Comparison of ENCODE assay signal across 36 cellular contexts in the genomic region with DNA sequence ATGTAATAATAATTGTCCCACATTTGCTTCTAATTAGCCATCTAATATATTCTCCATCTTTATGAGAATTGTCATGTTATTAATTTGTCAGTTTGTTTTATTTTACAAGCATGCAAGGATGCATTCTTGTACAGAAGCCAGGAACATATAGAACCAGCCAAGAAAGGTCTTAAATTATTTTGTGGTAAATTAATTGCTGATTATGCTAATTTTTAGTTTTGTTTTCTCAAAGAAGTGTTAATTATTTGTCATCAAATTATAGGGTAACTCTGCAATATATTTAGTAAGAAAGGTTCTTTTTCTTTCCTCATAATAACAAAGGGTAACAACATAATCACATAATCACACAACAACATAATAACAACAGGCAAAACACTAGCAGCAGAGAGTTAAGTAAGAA. TPM values are rescaled to one million over a fixed set of nuclear protein-coding genes. Genes with fewer than 3 reads are reported as not detected.
"Had no signal": no experiment of that assay in that cellular context is flagged by ENCODE, and none has a peak within 500 bp of the region (broad histone marks: within the 10 kb centered on the region; RNA-seq: fewer than 3 reads in every experiment).

No MANE protein-coding gene starts in this region.

- H3K27ac ChIP-seq: adrenal gland, body of pancreas, epithelial cell of prostate, esophagus squamous epithelium, WERI-Rb-1 had no signal

- ATAC-seq: activated CD4-positive, CD25-positive, alpha-beta regulatory T cell treated with anti-CD3 and anti-CD28 coated beads, Interleukin-2, amount 50 U/mL, for 24 hours; activated CD8-positive, alpha-beta memory T cell treated with anti-CD3 and anti-CD28 coated beads, Interleukin-2, amount 10 ng/mL, durations not matched to agents 7 days and 5 days; activated CD8-positive, alpha-beta T cell treated with anti-CD3 and anti-CD28 coated beads, Interleukin-2, amount 10 ng/mL, durations not matched to agents 7 days and 5 days; activated naive CD8-positive, alpha-beta T cell treated with anti-CD3 and anti-CD28 coated beads, Interleukin-2, amount 50 U/mL, for 24 hours; body of pancreas; effector memory CD8-positive, alpha-beta T cell; T-helper 17 cell had no signal

- FAIRE-seq: colon, endothelial cell of umbilical vein had no signal

- DNase-seq: activated B cell treated with CpG ODN at 0.5 μM for 24 hours; activated CD4-positive, alpha-beta memory T cell treated with anti-CD3 and anti-CD28 coated beads for 36 hours; activated CD4-positive, alpha-beta T cell treated with anti-CD3 and anti-CD28 coated beads for 48 hours; activated CD8-positive, alpha-beta memory T cell treated with anti-CD3 and anti-CD28 coated beads, Interleukin-2, amount 10 ng/mL, durations not matched to agents 7 days and 5 days; activated CD8-positive, alpha-beta memory T cell treated with anti-CD3 and anti-CD28 coated beads, Interleukin-2, amount 50 U/mL, for 4 hours; activated CD8-positive, alpha-beta T cell treated with anti-CD3 and anti-CD28 coated beads, Interleukin-2, amount 10 ng/mL, durations not matched to agents 7 days and 5 days; activated effector memory CD4-positive, alpha-beta T cell treated with anti-CD3 and anti-CD28 coated beads, Interleukin-2, amount 50 U/mL, for 16 hours; activated naive CD4-positive, alpha-beta T cell treated with anti-CD3 and anti-CD28 coated beads for 36 hours; activated naive CD8-positive, alpha-beta T cell treated with anti-CD3 and anti-CD28 coated beads for 36 hours; activated naive CD8-positive, alpha-beta T cell treated with anti-CD3 and anti-CD28 coated beads, Interleukin-2, amount 50 U/mL, for 24 hours; activated T-cell treated with anti-CD3 and anti-CD28 coated beads, Interleukin-2, amount 50 U/mL, for 1 hour; activated T-cell treated with anti-CD3 and anti-CD28 coated beads, Interleukin-2, amount 50 U/mL, for 48 hours; adrenal gland; amygdala; aorta; body of pancreas; caudate nucleus; cortex of kidney; dermis blood vessel endothelial cell; effector CD4-positive, alpha-beta T cell; effector memory CD8-positive, alpha-beta T cell; esophagus squamous epithelium; foreskin melanocyte; head of caudate nucleus; T-helper 1 cell; T-helper 17 cell; T1000; WERI-Rb-1 had no signal

- H3K4me3 ChIP-seq: adrenal gland, body of pancreas, esophagus squamous epithelium had no signal

- H3K36me3 ChIP-seq: adrenal gland, esophagus squamous epithelium, WERI-Rb-1 had no signal

- H3K9me3 ChIP-seq: adrenal gland, body of pancreas, esophagus squamous epithelium had no signal

- H3K27ac Mint-ChIP-seq: activated B cell treated with CpG ODN at 0.5 μM for 24 hours; activated CD4-positive, alpha-beta memory T cell treated with anti-CD3 and anti-CD28 coated beads for 36 hours; activated CD8-positive, alpha-beta memory T cell treated with anti-CD3 and anti-CD28 coated beads, Interleukin-2, amount 10 ng/mL, durations not matched to agents 7 days and 5 days; activated CD8-positive, alpha-beta T cell treated with anti-CD3 and anti-CD28 coated beads, Interleukin-2, amount 10 ng/mL, durations not matched to agents 7 days and 5 days; activated naive CD4-positive, alpha-beta T cell treated with anti-CD3 and anti-CD28 coated beads for 36 hours; activated naive CD4-positive, alpha-beta T cell treated with anti-CD3 and anti-CD28 coated beads, Interleukin-2, amount 50 U/mL, for 24 hours; activated naive CD8-positive, alpha-beta T cell treated with anti-CD3 and anti-CD28 coated beads for 36 hours; activated naive CD8-positive, alpha-beta T cell treated with anti-CD3 and anti-CD28 coated beads, Interleukin-2, amount 50 U/mL, for 24 hours; activated T-helper 1 cell treated with anti-CD3 and anti-CD28 coated beads, Interleukin-12 subunit alpha, Interleukin-12 subunit beta, Interleukin-2, Interleukin-4 antibody, amounts not matched to agents 30 ng/mL and 10 ng/mL and 1 ng/mL, durations not matched to agents 14 hours and 24 hours and 36 hours; activated T-helper 2 cell treated with anti-CD3 and anti-CD28 coated beads, Interferon-gamma antibody, Interleukin-2, Interleukin-4, amounts not matched to agents 10 μg/mL and 5 μg/mL and 100 μg/mL, durations not matched to agents 14 hours and 24 hours and 36 hours; effector memory CD8-positive, alpha-beta T cell; T-helper 17 cell; T-helper 2 cell treated with Interferon-gamma antibody and Interleukin-4, amounts not matched to agents 5 μg/mL and 100 μg/mL, for 36 hours had no signal

- H3K4me3 Mint-ChIP-seq: activated B cell treated with CpG ODN at 0.5 μM for 24 hours; activated CD4-positive, alpha-beta memory T cell treated with anti-CD3 and anti-CD28 coated beads for 36 hours; activated CD8-positive, alpha-beta memory T cell treated with anti-CD3 and anti-CD28 coated beads, Interleukin-2, amount 10 ng/mL, durations not matched to agents 7 days and 5 days; activated CD8-positive, alpha-beta T cell treated with anti-CD3 and anti-CD28 coated beads, Interleukin-2, amount 10 ng/mL, durations not matched to agents 7 days and 5 days; activated naive CD4-positive, alpha-beta T cell treated with anti-CD3 and anti-CD28 coated beads for 36 hours; activated naive CD4-positive, alpha-beta T cell treated with anti-CD3 and anti-CD28 coated beads, Interleukin-2, amount 50 U/mL, for 24 hours; activated naive CD8-positive, alpha-beta T cell treated with anti-CD3 and anti-CD28 coated beads for 36 hours; activated naive CD8-positive, alpha-beta T cell treated with anti-CD3 and anti-CD28 coated beads, Interleukin-2, amount 50 U/mL, for 24 hours; activated T-helper 1 cell treated with anti-CD3 and anti-CD28 coated beads, Interleukin-12 subunit alpha, Interleukin-12 subunit beta, Interleukin-2, Interleukin-4 antibody, amounts not matched to agents 30 ng/mL and 10 ng/mL and 1 ng/mL, durations not matched to agents 14 hours and 24 hours and 36 hours; effector memory CD8-positive, alpha-beta T cell; T-helper 17 cell; T-helper 2 cell treated with Interferon-gamma antibody and Interleukin-4, amounts not matched to agents 5 μg/mL and 100 μg/mL, for 36 hours had no signal

- H3K9me3 Mint-ChIP-seq: activated CD4-positive, alpha-beta memory T cell treated with anti-CD3 and anti-CD28 coated beads for 36 hours; activated naive CD4-positive, alpha-beta T cell treated with anti-CD3 and anti-CD28 coated beads for 36 hours; activated naive CD4-positive, alpha-beta T cell treated with anti-CD3 and anti-CD28 coated beads, Interleukin-2, amount 50 U/mL, for 24 hours; activated naive CD8-positive, alpha-beta T cell treated with anti-CD3 and anti-CD28 coated beads for 36 hours; activated naive CD8-positive, alpha-beta T cell treated with anti-CD3 and anti-CD28 coated beads, Interleukin-2, amount 50 U/mL, for 24 hours; activated T-helper 2 cell treated with anti-CD3 and anti-CD28 coated beads, Interferon-gamma antibody, Interleukin-2, Interleukin-4, amounts not matched to agents 10 μg/mL and 5 μg/mL and 100 μg/mL, durations not matched to agents 14 hours and 24 hours and 36 hours; effector memory CD8-positive, alpha-beta T cell; T-helper 2 cell treated with Interferon-gamma antibody and Interleukin-4, amounts not matched to agents 5 μg/mL and 100 μg/mL, for 36 hours had no signal

- H3K36me3 Mint-ChIP-seq: activated CD4-positive, alpha-beta memory T cell treated with anti-CD3 and anti-CD28 coated beads for 36 hours; activated CD8-positive, alpha-beta memory T cell treated with anti-CD3 and anti-CD28 coated beads, Interleukin-2, amount 10 ng/mL, durations not matched to agents 7 days and 5 days; activated naive CD4-positive, alpha-beta T cell treated with anti-CD3 and anti-CD28 coated beads, Interleukin-2, amount 50 U/mL, for 24 hours; activated naive CD8-positive, alpha-beta T cell treated with anti-CD3 and anti-CD28 coated beads for 36 hours had no signal

RNA-seq across cellular contexts. Expression of gene CLIC6, which starts 5.7 kb away (rescaled TPM):
- total RNA-seq: activated B cell treated with CpG ODN at 0.5 μM for 24 hours; activated T-helper 1 cell treated with anti-CD3 and anti-CD28 coated beads, Interleukin-12 subunit alpha, Interleukin-12 subunit beta, Interleukin-2, Interleukin-4 antibody, amounts not matched to agents 30 ng/mL and 10 ng/mL and 1 ng/mL, durations not matched to agents 14 hours and 24 hours and 36 hours; dermis blood vessel endothelial cell; endothelial cell of umbilical vein had no signal
- polyA plus RNA-seq: endothelial cell of umbilical vein had no signal
